Comparison of ENCODE assay signal across 9 cellular contexts in genomic region chr11:123707606-123708205, GRCh38. TPM values are rescaled to one million over a fixed set of nuclear protein-coding genes. Genes with fewer than 3 reads are reported as not detected.
DNase-seq lines count a peak whose midpoint lies in the region; ATAC-seq and TF ChIP-seq lines count a peak whose summit lies in the region.
"Had no signal": no experiment of that assay in that cellular context is flagged by ENCODE, and none has a peak within 500 bp of the region (broad histone marks: within the 10 kb centered on the region; RNA-seq: fewer than 3 reads in every experiment).

No MANE protein-coding gene starts in this region.

- TF ChIP-seq CTCF in PC-9 (conservative IDR thresholded peaks at IDR 0.05) (peak; percentile 79), foreskin keratinocyte (conservative IDR thresholded peaks at IDR 0.05) (peak; percentile 83)

- H2AFZ ChIP-seq in PC-9 (no peak overlapping the region), trophoblast cell (ENCODE audit: insufficient read depth, low read length, poor library complexity) (no peak overlapping the region)

- H3K4me2 ChIP-seq in PC-9 (no peak overlapping the region), trophoblast cell (ENCODE audit: low read length) (no peak overlapping the region)

- no peaks in the 10 kb centered on the region for H3K36me3 Mint-ChIP-seq in activated T-helper 17 cell treated with anti-CD3 and anti-CD28 coated beads, Interleukin-2, amount 50 U/mL, for 72 hours (ENCODE audit: low read depth)

- no peaks in the 10 kb centered on the region for H3K9me3 Mint-ChIP-seq in activated T-helper 17 cell treated with anti-CD3 and anti-CD28 coated beads, Interleukin-2, amount 50 U/mL, for 72 hours

- no peak overlapping the region for H4K8ac ChIP-seq in trophoblast cell (ENCODE audit: low read depth, low read length)

- H3K79me1 ChIP-seq in trophoblast cell (ENCODE audit: low read length) = no peaks in the 10 kb centered on the region

- ATAC-seq in activated T-helper 17 cell treated with anti-CD3 and anti-CD28 coated beads, Interleukin-2, amount 50 U/mL, for 72 hours (replicated peaks) = peak; percentile 53
- peak; percentile 85 for ATAC-seq in foreskin keratinocyte

- H3F3A ChIP-seq in PC-9 (ENCODE audit: insufficient read depth, low read depth) = no peaks in the 10 kb centered on the region

- no peaks in the 10 kb centered on the region for H3K79me2 ChIP-seq in PC-9 (ENCODE audit: low read depth)
- H3K79me2 ChIP-seq in trophoblast cell (ENCODE audit: control insufficient read depth, insufficient read depth, low read length, poor library complexity) = no peaks in the 10 kb centered on the region

- H3K4me3 ChIP-seq in PC-9 = no peak overlapping the region
- H3K4me3 ChIP-seq in trophoblast cell (ENCODE audit: low read depth, low read length) = no peak overlapping the region

- peaks cover 8% of the 10 kb centered on the region for H3K27me3 Mint-ChIP-seq in activated T-helper 17 cell treated with anti-CD3 and anti-CD28 coated beads, Interleukin-2, amount 50 U/mL, for 72 hours

- intact Hi-C loops in PC-9 (cut with micrococcal nuclease; ENCODE audit: unreplicated experiment) = loop anchor here (1.0 to 10.0 kb wide), 5 partner anchors 65 to 603 kb away; no protein-coding TSS in a partner anchor

- no peak overlapping the region for H3K27ac Mint-ChIP-seq in activated T-helper 17 cell treated with anti-CD3 and anti-CD28 coated beads, Interleukin-2, amount 50 U/mL, for 72 hours

- no peak overlapping the region for H3K4me3 Mint-ChIP-seq in activated T-helper 17 cell treated with anti-CD3 and anti-CD28 coated beads, Interleukin-2, amount 50 U/mL, for 72 hours

- no peak overlapping the region for H3K14ac ChIP-seq in trophoblast cell (ENCODE audit: low read length)

- H3K27ac ChIP-seq in PC-9 (no peak overlapping the region), foreskin keratinocyte (no peak overlapping the region), trophoblast cell (ENCODE audit: low read depth, low read length) (no peak overlapping the region)

- POLR2A ChIA-PET in PC-9 (lab: Charles Lee; ENCODE audit: unreplicated experiment) = no interaction called here

- no peak overlapping the region for H4K12ac ChIP-seq in trophoblast cell (ENCODE audit: low read depth, low read length)

- no peak overlapping the region for H3K18ac ChIP-seq in trophoblast cell (ENCODE audit: low read length)

- H3K4ac ChIP-seq in trophoblast cell (ENCODE audit: low read depth, low read length) = no peak overlapping the region

- no peak overlapping the region for H2BK5ac ChIP-seq in trophoblast cell (ENCODE audit: low read depth, low read length, poor library complexity)

- H3K36me3 ChIP-seq in PC-9 (ENCODE audit: low read depth) = no peaks in the 10 kb centered on the region
- H3K36me3 ChIP-seq in trophoblast cell (ENCODE audit: control insufficient read depth in 1 of 2, insufficient read depth in 2 of 2, low read length in 2 of 2) = no peaks in the 10 kb centered on the region

- H3K4me1 ChIP-seq in PC-9 (replicated peaks; ENCODE audit: insufficient read depth) (no peaks in the 10 kb centered on the region), foreskin keratinocyte (no peaks in the 10 kb centered on the region), trophoblast cell (ENCODE audit: control insufficient read depth in 1 of 2, insufficient read depth in 2 of 2, low read length in 2 of 2) (no peaks in the 10 kb centered on the region)

- DNase-seq in NCI-H524 (lab: John Stamatoyannopoulos, UW) (peak; percentile 73 to 81), NCI-H524 treated with DMSO at 0.1 percent for 48 hours (lab: John Stamatoyannopoulos, UW) (no peak), PC-9 (peak in 1 of 2 experiments; percentile 54), foreskin keratinocyte (peak; percentile 27 to 66), trophoblast cell (peak; percentile 71 to 94), NCI-H1048 (lab: John Stamatoyannopoulos, UW) (no peak)

- no peak overlapping the region for H3K9ac ChIP-seq in trophoblast cell (ENCODE audit: low read length)

- peak; percentile 75 for TF ChIP-seq RAD21 in Ishikawa (IDR thresholded peaks at IDR 0.05; ENCODE audit: low read depth)

- H4K91ac ChIP-seq in trophoblast cell (ENCODE audit: low read depth, low read length) = no peak overlapping the region

- no peaks in the 10 kb centered on the region for H3K4me1 Mint-ChIP-seq in activated T-helper 17 cell treated with anti-CD3 and anti-CD28 coated beads, Interleukin-2, amount 50 U/mL, for 72 hours

- H2AK5ac ChIP-seq in trophoblast cell (ENCODE audit: low read length) = no peak overlapping the region

- H3K9me2 ChIP-seq in PC-9 (ENCODE audit: insufficient read depth) = no peaks in the 10 kb centered on the region

- CTCF ChIA-PET in PC-9 (lab: Charles Lee) = interaction anchor here (0.6 to 1.5 kb wide), 3 partner anchors 122 to 134 kb away, joined by 3 to 22 read pairs (median 5); no protein-coding TSS in a partner anchor

- H3K23ac ChIP-seq in trophoblast cell (ENCODE audit: low read length) = no peak overlapping the region

- no peak overlapping the region for H2BK12ac ChIP-seq in trophoblast cell (ENCODE audit: low read length)

- H2BK120ac ChIP-seq in trophoblast cell (ENCODE audit: insufficient read depth, low read length, poor library complexity) = no peak overlapping the region

- TF ChIP-seq EP300 in Ishikawa (IDR thresholded peaks at IDR 0.05; ENCODE audit: borderline replicate concordance) = no peak

- WGBS in trophoblast cell (ENCODE audit: extremely low coverage, insufficient coverage, insufficient read length) = no CpG with 5 or more reads among the region's 8 CpGs

- BruUV-seq in PC-9 (replicated peaks; lab: Mats Ljungman, UMichigan) = no TSS peak

- H4K20me1 ChIP-seq in PC-9 (ENCODE audit: insufficient read depth) = no peaks in the 10 kb centered on the region

- H3K27me3 ChIP-seq in PC-9 (ENCODE audit: insufficient read depth, low read depth) (peaks cover 18% of the 10 kb centered on the region; the same call in 1 of the 2 replicates), foreskin keratinocyte (no peaks in the 10 kb centered on the region), trophoblast cell (ENCODE audit: insufficient read depth, low read length) (no peaks in the 10 kb centered on the region)

- H3K9me3 ChIP-seq in PC-9 (ENCODE audit: insufficient read depth, low read depth) = no peaks in the 10 kb centered on the region
- no peaks in the 10 kb centered on the region for H3K9me3 ChIP-seq in trophoblast cell (ENCODE audit: insufficient read depth, low read depth, low read length)

TF ChIP-seq in Ishikawa, 13 proteins besides CTCF, POLR2A, EP300 and RAD21 (continues in another document):
- TF ChIP-seq CREB1 (IDR thresholded peaks at IDR 0.05; ENCODE audit: low read depth) (no peak), NFIC (IDR thresholded peaks at IDR 0.05) (no peak), YY1 (IDR thresholded peaks at IDR 0.05; ENCODE audit: low read depth) (no peak), MAX (IDR thresholded peaks at IDR 0.05) (no peak), TEAD4 (IDR thresholded peaks at IDR 0.05) (no peak), TAF1 (IDR thresholded peaks at IDR 0.05; ENCODE audit: low read depth) (no peak), FOXM1 (IDR thresholded peaks at IDR 0.05; ENCODE audit: borderline replicate concordance, low read depth) (no peak), TCF12 (IDR thresholded peaks at IDR 0.05; ENCODE audit: low read depth) (no peak), REST (IDR thresholded peaks at IDR 0.05; ENCODE audit: low read depth) (no peak), ZBTB7A (IDR thresholded peaks at IDR 0.05; ENCODE audit: low read depth) (no peak)

RNA-seq across cellular contexts. Expression of gene ZNF202, which starts 33.8 kb away (rescaled TPM):
- total RNA-seq in PC-9 (2021) = 7.0 and 7.4 TPM in 2 replicates
- total RNA-seq in activated T-helper 17 cell treated with anti-CD3 and anti-CD28 coated beads, Interleukin-2, amount 50 U/mL, for 72 hours = 10 to 100 TPM in 1 of 2 donors, 1 to 10 TPM in 1; 6.0 to 18.3 TPM
- total RNA-seq in foreskin keratinocyte = 12.5 and 13.8 TPM in 2 replicates
- polyA plus RNA-seq in foreskin keratinocyte = 4.9 and 6.5 TPM in 2 replicates
- polyA plus RNA-seq in trophoblast cell (2013) = 5.2 TPM in 2 replicates

RNA-seq across cellular contexts. Expression of gene OR6X1, which starts 46.6 kb away (rescaled TPM):
- total RNA-seq in PC-9 (2021) = not detected in 2 replicates
- not detected for total RNA-seq in activated T-helper 17 cell treated with anti-CD3 and anti-CD28 coated beads, Interleukin-2, amount 50 U/mL, for 72 hours
- total RNA-seq in foreskin keratinocyte = not detected in 2 replicates
- polyA plus RNA-seq in foreskin keratinocyte = not detected in 2 replicates
- 0.36 and 0.49 TPM in 2 replicates for polyA plus RNA-seq in trophoblast cell (2013)
- total RNA-seq: mononuclear cell had no signal

RNA-seq across cellular contexts. Expression of gene SCN3B, which starts 53.3 kb away (rescaled TPM):
- total RNA-seq in PC-9 (2021) (not detected in 2 replicates), foreskin keratinocyte (0.04 TPM in 1 of 2 replicates, not detected in the other)
- under 1 TPM; 0.13 to 0.35 TPM for total RNA-seq in activated T-helper 17 cell treated with anti-CD3 and anti-CD28 coated beads, Interleukin-2, amount 50 U/mL, for 72 hours
- 0.01 TPM in 2 replicates for polyA plus RNA-seq in foreskin keratinocyte
- polyA plus RNA-seq in trophoblast cell (2013) = 0.23 and 0.25 TPM in 2 replicates
- total RNA-seq: mononuclear cell had no signal

Comparison
In these comparisons a context has a peak if more than half of its experiments do, and no peak if none do; other contexts are left out.
1. DNase-seq: peak in NCI-H524 (2 of 2), foreskin keratinocyte (2 of 2) and trophoblast cell (2 of 2); none in NCI-H524 treated with DMSO at 0.1 percent for 48 hours (single experiment) and NCI-H1048 (single experiment).